1 cellular context compared by ENCODE assay signal in the genomic region with DNA sequence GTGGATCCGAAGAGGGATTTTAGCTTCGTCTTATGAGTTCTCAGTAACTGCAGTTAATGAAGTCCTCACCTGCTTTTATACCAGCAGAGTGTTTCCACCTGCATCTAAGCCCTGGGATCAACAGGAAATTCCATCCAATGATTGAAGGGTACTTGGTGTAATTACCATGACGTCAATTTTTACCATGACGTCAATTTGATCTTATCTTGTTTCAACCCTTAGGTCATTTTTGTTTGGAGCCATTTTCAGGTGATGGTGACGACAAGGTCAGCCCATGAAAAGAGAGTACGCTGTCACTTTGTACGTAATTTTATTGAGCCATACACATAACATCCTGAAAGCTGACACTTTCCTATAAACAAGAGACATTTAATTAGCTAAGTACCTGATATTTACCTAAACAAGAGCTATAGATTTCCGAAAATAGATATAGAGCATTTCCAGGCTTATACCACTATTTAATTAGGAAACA.
TF ChIP-seq lines count a peak whose summit lies in the region.

A gene (minus strand): TSS at position 51 of the 472 bp plus-strand sequence. CDS start 6,906 bp downstream, outside the sequence.

TF ChIP-seq in HEK293, 187 proteins besides CTCF, POLR2A, EP300 and RAD21 (continued from another document and continues in another):
- TF ChIP-seq, protein P1, sequence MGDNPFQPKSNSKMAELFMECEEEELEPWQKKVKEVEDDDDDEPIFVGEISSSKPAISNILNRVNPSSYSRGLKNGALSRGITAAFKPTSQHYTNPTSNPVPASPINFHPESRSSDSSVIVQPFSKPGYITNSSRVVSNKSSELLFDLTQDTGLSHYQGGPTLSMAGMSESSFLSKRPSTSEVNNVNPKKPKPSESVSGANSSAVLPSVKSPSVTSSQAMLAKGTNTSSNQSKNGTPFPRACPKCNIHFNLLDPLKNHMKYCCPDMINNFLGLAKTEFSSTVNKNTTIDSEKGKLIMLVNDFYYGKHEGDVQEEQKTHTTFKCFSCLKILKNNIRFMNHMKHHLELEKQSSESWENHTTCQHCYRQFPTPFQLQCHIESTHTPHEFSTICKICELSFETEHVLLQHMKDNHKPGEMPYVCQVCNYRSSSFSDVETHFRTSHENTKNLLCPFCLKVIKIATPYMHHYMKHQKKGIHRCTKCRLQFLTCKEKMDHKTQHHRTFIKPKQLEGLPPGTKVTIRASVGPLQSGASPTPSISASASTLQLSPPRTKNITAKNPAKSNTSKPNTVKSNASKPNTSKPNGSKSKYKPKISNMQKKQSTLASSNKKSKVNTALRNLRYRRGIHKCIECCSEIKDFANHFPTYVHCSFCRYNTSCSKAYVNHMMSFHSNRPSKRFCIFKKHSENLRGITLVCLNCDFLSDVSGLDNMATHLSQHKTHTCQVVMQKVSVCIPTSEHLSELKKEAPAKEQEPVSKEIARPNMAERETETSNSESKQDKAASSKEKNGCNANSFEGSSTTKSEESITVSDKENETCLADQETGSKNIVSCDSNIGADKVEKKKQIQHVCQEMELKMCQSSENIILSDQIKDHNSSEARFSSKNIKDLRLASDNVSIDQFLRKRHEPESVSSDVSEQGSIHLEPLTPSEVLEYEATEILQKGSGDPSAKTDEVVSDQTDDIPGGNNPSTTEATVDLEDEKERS (tag by site-specific recombination; IDR thresholded peaks at IDR 0.05): no peak
- TF ChIP-seq ZBTB8A (tag by site-specific recombination; IDR thresholded peaks at IDR 0.05) (no peak), ZNF140 (tag by site-specific recombination; IDR thresholded peaks at IDR 0.05) (no peak), ZNF214 (tag by site-specific recombination; IDR thresholded peaks at IDR 0.05; ENCODE audit: borderline replicate concordance) (no peak), SP3 (tag by site-specific recombination; IDR thresholded peaks at IDR 0.05) (peak; percentile 72), ZNF302 (tag by site-specific recombination; IDR thresholded peaks at IDR 0.05; ENCODE audit: low read depth) (no peak), ZNF610 (tag by site-specific recombination; IDR thresholded peaks at IDR 0.05; ENCODE audit: borderline replicate concordance) (no peak), ZNF777 (tag by site-specific recombination; IDR thresholded peaks at IDR 0.05; ENCODE audit: borderline replicate concordance) (no peak), ZBTB7A (tag by site-specific recombination; IDR thresholded peaks at IDR 0.05; ENCODE audit: low read depth) (no peak), REPIN1 (tag by site-specific recombination; IDR thresholded peaks at IDR 0.05; ENCODE audit: low read depth) (no peak), ZNF426 (tag by site-specific recombination; IDR thresholded peaks at IDR 0.05) (no peak), ZNF16 (tag by site-specific recombination; IDR thresholded peaks at IDR 0.05; ENCODE audit: low read depth) (no peak), ZNF791 (tag by site-specific recombination; IDR thresholded peaks at IDR 0.05) (no peak), SP7 (tag by site-specific recombination; IDR thresholded peaks at IDR 0.05) (peak; percentile 87), ZNF221 (tag by site-specific recombination; IDR thresholded peaks at IDR 0.05; ENCODE audit: borderline replicate concordance) (no peak), ZNF366 (tag by site-specific recombination; conservative IDR thresholded peaks at IDR 0.05) (peak; percentile 88), KLF10 (tag by site-specific recombination; IDR thresholded peaks at IDR 0.05) (peak; percentile 48; the same call in 1 of the 2 replicates), OSR2 (tag by site-specific recombination; IDR thresholded peaks at IDR 0.05) (0 out of 2 replicates have a peak, but pooled peaks have one; percentile 44), ZNF792 (tag by site-specific recombination; IDR thresholded peaks at IDR 0.05) (no peak; the same call in 1 of the 2 replicates), OVOL3 (tag by site-specific recombination; IDR thresholded peaks at IDR 0.05) (peak; percentile 79; the same call in 1 of the 2 replicates), ZNF239 (tag by site-specific recombination; IDR thresholded peaks at IDR 0.05) (no peak), ZNF677 (tag by site-specific recombination; IDR thresholded peaks at IDR 0.05) (no peak), TRIM28 (IDR thresholded peaks at IDR 0.05; ENCODE audit: borderline replicate concordance, low read length) (no peak), PRDM1 (tag by site-specific recombination; IDR thresholded peaks at IDR 0.05) (no peak), ZNF510 (tag by site-specific recombination; IDR thresholded peaks at IDR 0.05; ENCODE audit: insufficient replicate concordance) (no peak), BCL11A (tag by site-specific recombination; IDR thresholded peaks at IDR 0.05; ENCODE audit: low read depth) (peak; percentile 97), IKZF3 (tag by site-specific recombination; IDR thresholded peaks at IDR 0.05) (no peak; the same call in 1 of the 2 replicates), ZNF354C (tag by site-specific recombination; IDR thresholded peaks at IDR 0.05; ENCODE audit: borderline replicate concordance, low read depth) (no peak), ZNF423 (tag by site-specific recombination; IDR thresholded peaks at IDR 0.05) (no peak), HOXA7 (CRISPR knock-in tag; IDR thresholded peaks at IDR 0.05; ENCODE audit: borderline replicate concordance) (no peak), ZNF560 (tag by site-specific recombination; IDR thresholded peaks at IDR 0.05; ENCODE audit: borderline replicate concordance) (no peak), ZNF664 (tag by site-specific recombination; IDR thresholded peaks at IDR 0.05) (0 out of 2 replicates have a peak, but pooled peaks have one; percentile 40), ZNF701 (tag by site-specific recombination; IDR thresholded peaks at IDR 0.05) (no peak), ZFP37 (tag by site-specific recombination; IDR thresholded peaks at IDR 0.05) (peak; percentile 75; the same call in 1 of the 2 replicates), ZFP69B (tag by site-specific recombination; IDR thresholded peaks at IDR 0.05) (no peak), ZNF670 (tag by site-specific recombination; IDR thresholded peaks at IDR 0.05; ENCODE audit: low read depth) (no peak), ZNF529 (tag by site-specific recombination; IDR thresholded peaks at IDR 0.05; ENCODE audit: insufficient replicate concordance) (no peak), WT1 (tag by site-specific recombination; IDR thresholded peaks at IDR 0.05) (peak; percentile 90), MEIS1 (CRISPR knock-in tag; IDR thresholded peaks at IDR 0.05; ENCODE audit: borderline replicate concordance) (no peak), ZNF341 (tag by site-specific recombination; IDR thresholded peaks at IDR 0.05; ENCODE audit: low read depth) (no peak), ZNF830 (tag by site-specific recombination; IDR thresholded peaks at IDR 0.05; ENCODE audit: low read depth) (no peak), SCRT2 (tag by site-specific recombination; IDR thresholded peaks at IDR 0.05) (peak; percentile 82), ZNF623 (tag by site-specific recombination; IDR thresholded peaks at IDR 0.05) (no peak), ZNF169 (tag by site-specific recombination; IDR thresholded peaks at IDR 0.05) (no peak), ZNF132 (tag by site-specific recombination; IDR thresholded peaks at IDR 0.05; ENCODE audit: borderline replicate concordance) (no peak), ZBTB1 (tag by site-specific recombination; IDR thresholded peaks at IDR 0.05) (peak; percentile 65; the same call in 1 of the 2 replicates), ZNF114 (tag by site-specific recombination; IDR thresholded peaks at IDR 0.05) (no peak), ZNF416 (tag by site-specific recombination; IDR thresholded peaks at IDR 0.05) (no peak), ZNF501 (tag by site-specific recombination; IDR thresholded peaks at IDR 0.05) (0 out of 2 replicates have a peak, but pooled peaks have one; percentile 49), SCRT1 (tag by site-specific recombination; IDR thresholded peaks at IDR 0.05; ENCODE audit: borderline replicate concordance) (no peak; the same call in 1 of the 2 replicates), ZNF335 (tag by site-specific recombination; conservative IDR thresholded peaks at IDR 0.05) (no peak; the same call in 1 of the 2 replicates), SETDB1 (IDR thresholded peaks at IDR 0.05; ENCODE audit: insufficient read length, low read length) (no peak)
- TF ChIP-seq, protein P2, sequence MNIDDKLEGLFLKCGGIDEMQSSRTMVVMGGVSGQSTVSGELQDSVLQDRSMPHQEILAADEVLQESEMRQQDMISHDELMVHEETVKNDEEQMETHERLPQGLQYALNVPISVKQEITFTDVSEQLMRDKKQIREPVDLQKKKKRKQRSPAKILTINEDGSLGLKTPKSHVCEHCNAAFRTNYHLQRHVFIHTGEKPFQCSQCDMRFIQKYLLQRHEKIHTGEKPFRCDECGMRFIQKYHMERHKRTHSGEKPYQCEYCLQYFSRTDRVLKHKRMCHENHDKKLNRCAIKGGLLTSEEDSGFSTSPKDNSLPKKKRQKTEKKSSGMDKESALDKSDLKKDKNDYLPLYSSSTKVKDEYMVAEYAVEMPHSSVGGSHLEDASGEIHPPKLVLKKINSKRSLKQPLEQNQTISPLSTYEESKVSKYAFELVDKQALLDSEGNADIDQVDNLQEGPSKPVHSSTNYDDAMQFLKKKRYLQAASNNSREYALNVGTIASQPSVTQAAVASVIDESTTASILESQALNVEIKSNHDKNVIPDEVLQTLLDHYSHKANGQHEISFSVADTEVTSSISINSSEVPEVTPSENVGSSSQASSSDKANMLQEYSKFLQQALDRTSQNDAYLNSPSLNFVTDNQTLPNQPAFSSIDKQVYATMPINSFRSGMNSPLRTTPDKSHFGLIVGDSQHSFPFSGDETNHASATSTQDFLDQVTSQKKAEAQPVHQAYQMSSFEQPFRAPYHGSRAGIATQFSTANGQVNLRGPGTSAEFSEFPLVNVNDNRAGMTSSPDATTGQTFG (tag by site-specific recombination; IDR thresholded peaks at IDR 0.05; ENCODE audit: borderline replicate concordance): no peak
- TF ChIP-seq, protein P3, sequence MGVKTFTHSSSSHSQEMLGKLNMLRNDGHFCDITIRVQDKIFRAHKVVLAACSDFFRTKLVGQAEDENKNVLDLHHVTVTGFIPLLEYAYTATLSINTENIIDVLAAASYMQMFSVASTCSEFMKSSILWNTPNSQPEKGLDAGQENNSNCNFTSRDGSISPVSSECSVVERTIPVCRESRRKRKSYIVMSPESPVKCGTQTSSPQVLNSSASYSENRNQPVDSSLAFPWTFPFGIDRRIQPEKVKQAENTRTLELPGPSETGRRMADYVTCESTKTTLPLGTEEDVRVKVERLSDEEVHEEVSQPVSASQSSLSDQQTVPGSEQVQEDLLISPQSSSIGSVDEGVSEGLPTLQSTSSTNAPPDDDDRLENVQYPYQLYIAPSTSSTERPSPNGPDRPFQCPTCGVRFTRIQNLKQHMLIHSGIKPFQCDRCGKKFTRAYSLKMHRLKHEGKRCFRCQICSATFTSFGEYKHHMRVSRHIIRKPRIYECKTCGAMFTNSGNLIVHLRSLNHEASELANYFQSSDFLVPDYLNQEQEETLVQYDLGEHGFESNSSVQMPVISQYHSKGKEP (tag by site-specific recombination; IDR thresholded peaks at IDR 0.05): 0 out of 2 replicates have a peak, but pooled peaks have one; percentile 32
- TF ChIP-seq, protein P4, sequence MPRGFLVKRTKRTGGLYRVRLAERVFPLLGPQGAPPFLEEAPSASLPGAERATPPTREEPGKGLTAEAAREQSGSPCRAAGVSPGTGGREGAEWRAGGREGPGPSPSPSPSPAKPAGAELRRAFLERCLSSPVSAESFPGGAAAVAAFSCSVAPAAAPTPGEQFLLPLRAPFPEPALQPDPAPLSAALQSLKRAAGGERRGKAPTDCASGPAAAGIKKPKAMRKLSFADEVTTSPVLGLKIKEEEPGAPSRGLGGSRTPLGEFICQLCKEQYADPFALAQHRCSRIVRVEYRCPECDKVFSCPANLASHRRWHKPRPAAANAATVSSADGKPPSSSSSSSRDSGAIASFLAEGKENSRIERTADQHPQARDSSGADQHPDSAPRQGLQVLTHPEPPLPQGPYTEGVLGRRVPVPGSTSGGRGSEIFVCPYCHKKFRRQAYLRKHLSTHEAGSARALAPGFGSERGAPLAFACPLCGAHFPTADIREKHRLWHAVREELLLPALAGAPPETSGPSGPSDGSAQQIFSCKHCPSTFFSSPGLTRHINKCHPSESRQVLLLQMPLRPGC (tag by site-specific recombination; IDR thresholded peaks at IDR 0.05): peak; percentile 98
- TF ChIP-seq, protein P5, sequence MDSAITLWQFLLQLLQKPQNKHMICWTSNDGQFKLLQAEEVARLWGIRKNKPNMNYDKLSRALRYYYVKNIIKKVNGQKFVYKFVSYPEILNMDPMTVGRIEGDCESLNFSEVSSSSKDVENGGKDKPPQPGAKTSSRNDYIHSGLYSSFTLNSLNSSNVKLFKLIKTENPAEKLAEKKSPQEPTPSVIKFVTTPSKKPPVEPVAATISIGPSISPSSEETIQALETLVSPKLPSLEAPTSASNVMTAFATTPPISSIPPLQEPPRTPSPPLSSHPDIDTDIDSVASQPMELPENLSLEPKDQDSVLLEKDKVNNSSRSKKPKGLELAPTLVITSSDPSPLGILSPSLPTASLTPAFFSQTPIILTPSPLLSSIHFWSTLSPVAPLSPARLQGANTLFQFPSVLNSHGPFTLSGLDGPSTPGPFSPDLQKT (IDR thresholded peaks at IDR 0.05; ENCODE audit: borderline replicate concordance, low read depth, low read length): no peak
- TF ChIP-seq, protein P6, sequence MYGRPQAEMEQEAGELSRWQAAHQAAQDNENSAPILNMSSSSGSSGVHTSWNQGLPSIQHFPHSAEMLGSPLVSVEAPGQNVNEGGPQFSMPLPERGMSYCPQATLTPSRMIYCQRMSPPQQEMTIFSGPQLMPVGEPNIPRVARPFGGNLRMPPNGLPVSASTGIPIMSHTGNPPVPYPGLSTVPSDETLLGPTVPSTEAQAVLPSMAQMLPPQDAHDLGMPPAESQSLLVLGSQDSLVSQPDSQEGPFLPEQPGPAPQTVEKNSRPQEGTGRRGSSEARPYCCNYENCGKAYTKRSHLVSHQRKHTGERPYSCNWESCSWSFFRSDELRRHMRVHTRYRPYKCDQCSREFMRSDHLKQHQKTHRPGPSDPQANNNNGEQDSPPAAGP (tag by site-specific recombination; IDR thresholded peaks at IDR 0.05): peak; percentile 73; the same call in 1 of the 2 replicates
- TF ChIP-seq, protein P7, sequence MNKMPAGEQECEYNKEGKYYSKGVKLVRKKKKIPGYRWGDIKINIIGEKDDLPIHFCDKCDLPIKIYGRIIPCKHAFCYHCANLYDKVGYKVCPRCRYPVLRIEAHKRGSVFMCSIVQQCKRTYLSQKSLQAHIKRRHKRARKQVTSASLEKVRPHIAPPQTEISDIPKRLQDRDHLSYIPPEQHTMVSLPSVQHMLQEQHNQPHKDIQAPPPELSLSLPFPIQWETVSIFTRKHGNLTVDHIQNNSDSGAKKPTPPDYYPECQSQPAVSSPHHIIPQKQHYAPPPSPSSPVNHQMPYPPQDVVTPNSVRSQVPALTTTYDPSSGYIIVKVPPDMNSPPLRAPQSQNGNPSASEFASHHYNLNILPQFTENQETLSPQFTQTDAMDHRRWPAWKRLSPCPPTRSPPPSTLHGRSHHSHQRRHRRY (tag by site-specific recombination; IDR thresholded peaks at IDR 0.05): no peak
- TF ChIP-seq, protein P8, sequence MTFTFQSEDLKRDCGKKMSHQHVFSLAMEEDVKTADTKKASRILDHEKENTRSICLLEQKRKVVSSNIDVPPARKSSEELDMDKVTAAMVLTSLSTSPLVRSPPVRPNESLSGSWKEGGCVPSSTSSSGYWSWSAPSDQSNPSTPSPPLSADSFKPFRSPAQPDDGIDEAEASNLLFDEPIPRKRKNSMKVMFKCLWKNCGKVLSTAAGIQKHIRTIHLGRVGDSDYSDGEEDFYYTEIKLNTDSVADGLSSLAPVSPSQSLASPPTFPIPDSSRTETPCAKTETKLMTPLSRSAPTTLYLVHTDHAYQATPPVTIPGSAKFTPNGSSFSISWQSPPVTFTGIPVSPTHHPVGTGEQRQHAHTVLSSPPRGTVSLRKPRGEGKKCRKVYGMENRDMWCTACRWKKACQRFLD (tag by site-specific recombination; IDR thresholded peaks at IDR 0.05): no peak
